In the genomic region with DNA sequence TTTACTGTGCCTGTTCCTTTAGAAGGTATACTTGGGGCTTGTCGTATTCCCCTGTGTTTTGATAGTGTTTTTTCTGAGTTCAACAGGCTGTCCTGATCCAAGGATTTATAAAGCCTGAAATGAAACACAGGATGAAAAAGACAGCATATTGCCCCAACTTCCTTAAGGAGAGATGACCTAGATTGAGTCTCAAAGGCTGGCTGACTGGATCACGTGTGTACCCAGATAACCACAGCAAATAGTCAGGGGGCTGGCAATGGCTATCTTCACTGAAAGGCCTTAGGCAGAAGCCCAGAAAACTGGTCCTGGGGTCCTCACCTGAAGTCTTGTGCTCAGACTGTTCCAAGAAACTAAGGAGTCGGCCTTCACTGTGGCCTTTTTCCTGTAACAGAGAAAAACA, we compare ENCODE assay signal across 21 cellular contexts. TPM values are rescaled to one million over a fixed set of nuclear protein-coding genes. Genes with fewer than 3 reads are reported as not detected.
DNase-seq lines count a peak whose midpoint lies in the region; ATAC-seq and TF ChIP-seq lines count a peak whose summit lies in the region.
"Had no signal": no experiment of that assay in that cellular context is flagged by ENCODE, and none has a peak within 500 bp of the region (broad histone marks: within the 10 kb centered on the region; RNA-seq: fewer than 3 reads in every experiment).

No MANE protein-coding gene starts in this region.

- no peaks in the 10 kb centered on the region for H3K4me1 ChIP-seq in A673 (ENCODE audit: insufficient read depth, low read length, poor library complexity, severe bottlenecking)
- H3K4me1 ChIP-seq: BE2C had no signal

- intact Hi-C loops in A673 (cut with micrococcal nuclease; ENCODE audit: unreplicated experiment), result no loop called here

- no peaks in the 10 kb centered on the region for H3K27me3 ChIP-seq in neural cell (ENCODE audit: insufficient read depth, low read depth, low read length)
- H3K27me3 ChIP-seq in A673 (replicated peaks; ENCODE audit: insufficient read depth, low read depth, low read length, poor library complexity), result no peaks in the 10 kb centered on the region
- H3K27me3 ChIP-seq: BE2C; BLaER1 treated with 17β-estradiol and CSF1 and Interleukin-3, amounts not matched to agents 10 nM and 100 nM had no signal

- H3K27me3 Mint-ChIP-seq in activated naive CD4-positive, alpha-beta T cell treated with anti-CD3 and anti-CD28 coated beads, Interleukin-2, amount 50 U/mL, for 24 hours, result no peaks in the 10 kb centered on the region
- H3K27me3 Mint-ChIP-seq: CD4-positive, alpha-beta T cell had no signal

- peaks cover 31% of the 10 kb centered on the region for H3K36me3 Mint-ChIP-seq in activated naive CD4-positive, alpha-beta T cell treated with anti-CD3 and anti-CD28 coated beads, Interleukin-2, amount 50 U/mL, for 24 hours

- no peaks in the 10 kb centered on the region for H3F3A ChIP-seq in neural cell (ENCODE audit: insufficient read depth, low read length, poor library complexity, severe bottlenecking)

- no peak for ATAC-seq in HG02870 (IDR thresholded peaks at IDR 0.05; ENCODE audit: unreplicated experiment)
- ATAC-seq: GM23338, HCT116 had no signal

- no peaks in the 10 kb centered on the region for H3K9me2 ChIP-seq in neural cell (ENCODE audit: insufficient read depth, low read length)

- H3K4me2 ChIP-seq in neural cell (ENCODE audit: low read length), result no peak overlapping the region
- H3K4me2 ChIP-seq: BLaER1 treated with 17β-estradiol and CSF1 and Interleukin-3, amounts not matched to agents 10 nM and 100 nM; GM23338 had no signal

- no peak overlapping the region for H2AFZ ChIP-seq in neural cell (ENCODE audit: low read depth, low read length)
- H2AFZ ChIP-seq: GM23338 had no signal

- H3K9me3 Mint-ChIP-seq in activated naive CD4-positive, alpha-beta T cell treated with anti-CD3 and anti-CD28 coated beads, Interleukin-2, amount 50 U/mL, for 24 hours, result no peaks in the 10 kb centered on the region
- H3K9me3 Mint-ChIP-seq: CD14-positive monocyte; CD4-positive, alpha-beta T cell; GM23338; H9 had no signal

- no peaks in the 10 kb centered on the region for H3K9me3 ChIP-seq in neural cell (ENCODE audit: low read length)
- no peaks in the 10 kb centered on the region for H3K9me3 ChIP-seq in A673 (ENCODE audit: low read depth, low read length, poor library complexity, severe bottlenecking)
- H3K9me3 ChIP-seq: BE2C; BLaER1 treated with 17β-estradiol and CSF1 and Interleukin-3, amounts not matched to agents 10 nM and 100 nM had no signal

- H3K36me3 ChIP-seq in neural cell (ENCODE audit: insufficient read depth, low read length), result peaks cover 7% of the 10 kb centered on the region
- peaks cover 52% of the 10 kb centered on the region for H3K36me3 ChIP-seq in A673 (ENCODE audit: insufficient read depth, low read length, poor library complexity, severe bottlenecking)

- BruUV-seq in A673 (replicated peaks; lab: Mats Ljungman, UMichigan), result no TSS peak

- no peak for TF ChIP-seq RAD21 in neural cell (conservative IDR thresholded peaks at IDR 0.05)

- CTCF ChIA-PET in A673 (lab: Charles Lee), result no interaction called here

- H3K27ac Mint-ChIP-seq in activated naive CD4-positive, alpha-beta T cell treated with anti-CD3 and anti-CD28 coated beads, Interleukin-2, amount 50 U/mL, for 24 hours, result peak overlapping the region; percentile 62
- H3K27ac Mint-ChIP-seq: CD4-positive, alpha-beta T cell; GM23338 had no signal

- no peak for TF ChIP-seq EP300 in neural cell (conservative IDR thresholded peaks at IDR 0.05; ENCODE audit: poor library complexity, severe bottlenecking)

- POLR2A ChIA-PET in A673 (lab: Charles Lee; ENCODE audit: low non-redundant PET), result no interaction called here

- H3K4me3 Mint-ChIP-seq in activated naive CD4-positive, alpha-beta T cell treated with anti-CD3 and anti-CD28 coated beads, Interleukin-2, amount 50 U/mL, for 24 hours, result no peak overlapping the region
- H3K4me3 Mint-ChIP-seq: CD14-positive monocyte; CD4-positive, alpha-beta T cell; GM23338; H9 had no signal

- H3K4me1 Mint-ChIP-seq in activated naive CD4-positive, alpha-beta T cell treated with anti-CD3 and anti-CD28 coated beads, Interleukin-2, amount 50 U/mL, for 24 hours, result peaks cover 24% of the 10 kb centered on the region
- H3K4me1 Mint-ChIP-seq: GM23338, H9 had no signal

- TF ChIP-seq CTCF in neural cell (IDR thresholded peaks at IDR 0.05; ENCODE audit: poor library complexity, severe bottlenecking) (no peak), A673 (conservative IDR thresholded peaks at IDR 0.05; ENCODE audit: low read depth, low read length) (no peak)

- H3K79me2 ChIP-seq in neural cell (replicated peaks; ENCODE audit: insufficient read depth, low read length), result no peaks in the 10 kb centered on the region

- peak overlapping the region; percentile 2 for H3K27ac ChIP-seq in neural cell (ENCODE audit: low read length)
- no peak overlapping the region for H3K27ac ChIP-seq in A673 (ENCODE audit: low read depth, low read length, poor library complexity, severe bottlenecking)
- H3K27ac ChIP-seq: 22Rv1; BLaER1 treated with 17β-estradiol and CSF1 and Interleukin-3, amounts not matched to agents 10 nM and 100 nM had no signal

- no peak for DNase-seq in activated naive CD4-positive, alpha-beta T cell (lab: John Stamatoyannopoulos, UW)
- peak; percentile 42 for DNase-seq in cerebellum (ENCODE audit: low spot score)
- DNase-seq in A673 (ENCODE audit: low spot score), result no peak
- DNase-seq: ACHN; AML-193; BE2C; Calu3; CD4-positive, alpha-beta T cell; COR-L47; DMS53; DMS79 treated with DMSO at 0.1 percent for 48 hours; H9 had no signal

- H4K20me1 ChIP-seq in neural cell (ENCODE audit: insufficient read depth), result no peaks in the 10 kb centered on the region

- no peak overlapping the region for H3K9ac ChIP-seq in neural cell (ENCODE audit: low read length)
- H3K9ac ChIP-seq: BLaER1 treated with 17β-estradiol and CSF1 and Interleukin-3, amounts not matched to agents 10 nM and 100 nM had no signal

- H3K4me3 ChIP-seq in neural cell (ENCODE audit: low read length), result no peak overlapping the region
- no peak overlapping the region for H3K4me3 ChIP-seq in A673 (ENCODE audit: low read depth, low read length, poor library complexity, severe bottlenecking)
- H3K4me3 ChIP-seq: BLaER1 treated with 17β-estradiol and CSF1 and Interleukin-3, amounts not matched to agents 10 nM and 100 nM; GM23338 had no signal

TF ChIP-seq in neural cell, 6 proteins besides CTCF, POLR2A, EP300 and RAD21:
- TF ChIP-seq MXI1 (conservative IDR thresholded peaks at IDR 0.05; ENCODE audit: poor library complexity, severe bottlenecking) (no peak), POLR2AphosphoS5 (IDR thresholded peaks at IDR 0.05) (no peak), REST (IDR thresholded peaks at IDR 0.05; ENCODE audit: borderline replicate concordance) (no peak), EZH2 (IDR thresholded peaks at IDR 0.05; ENCODE audit: borderline replicate concordance, insufficient read depth, low read length, poor library complexity, severe bottlenecking) (no peak), TAF1 (IDR thresholded peaks at IDR 0.05; ENCODE audit: low read depth) (no peak), SMC3 (conservative IDR thresholded peaks at IDR 0.05; ENCODE audit: poor library complexity) (no peak)

RNA-seq across cellular contexts. Expression of gene HK3, which starts 7.7 kb away (rescaled TPM):
- total RNA-seq in cerebellum (0.82 TPM), A673 (2021) (0.15 and 0.84 TPM in 2 replicates)
- polyA plus RNA-seq in neural cell, result 0.62 and 7.8 TPM in 2 replicates
- 0.35 TPM in 1 of 2 replicates, not detected in the other for polyA minus RNA-seq in neural cell
- total RNA-seq: Daoy, GM23338, H9 had no signal
- polyA plus RNA-seq: GM23338 had no signal
